18 cellular contexts compared by ENCODE assay signal in genomic region chr3:54965746-54966145, GRCh38. TPM values are rescaled to one million over a fixed set of nuclear protein-coding genes. Genes with fewer than 3 reads are reported as not detected.
DNase-seq lines count a peak whose midpoint lies in the region; TF ChIP-seq lines count a peak whose summit lies in the region.
"Had no signal": no experiment of that assay in that cellular context is flagged by ENCODE, and none has a peak within 500 bp of the region (broad histone marks: within the 10 kb centered on the region; RNA-seq: fewer than 3 reads in every experiment).

No MANE protein-coding gene starts in this region.

- no peak overlapping the region for H2AK5ac ChIP-seq in neuronal stem cell (ENCODE audit: low read depth, low read length)

- H3K18ac ChIP-seq in neuronal stem cell (ENCODE audit: low read length), result no peak overlapping the region

- H2BK15ac ChIP-seq in neuronal stem cell (ENCODE audit: low read length), result peak overlapping the region; percentile 20

- H3K4me1 ChIP-seq in SJCRH30, result peaks cover 14% of the 10 kb centered on the region
- peaks cover 28% of the 10 kb centered on the region for H3K4me1 ChIP-seq in fibroblast of lung (ENCODE audit: control insufficient read depth, extremely low read depth, insufficient read depth, low read length)
- peaks cover 7 to 29% of the 10 kb centered on the region in 2 donors for H3K4me1 ChIP-seq in neuronal stem cell (ENCODE audit: control insufficient read depth in 2 of 2, insufficient read depth in 1 of 2, low read depth in 1 of 2, low read length in 2 of 2)
- peaks cover 34% of the 10 kb centered on the region for H3K4me1 ChIP-seq in endodermal cell (ENCODE audit: control insufficient read depth, insufficient read depth, low read length)
- H3K4me1 ChIP-seq in BE2C, result no peaks in the 10 kb centered on the region

- H4K8ac ChIP-seq in neuronal stem cell (ENCODE audit: low read depth, low read length), result no peak overlapping the region

- no peak overlapping the region for H2BK5ac ChIP-seq in neuronal stem cell (ENCODE audit: low read length)

- H3K27ac ChIP-seq in SJCRH30, result no peak overlapping the region
- H3K27ac ChIP-seq in fibroblast of lung (ENCODE audit: insufficient read depth, low read length), result peak overlapping the region; percentile 53
- H3K27ac ChIP-seq in neuronal stem cell (replicated peaks; ENCODE audit: low read length), result no peak overlapping the region
- H3K27ac ChIP-seq in endodermal cell (ENCODE audit: low read depth, low read length), result no peak overlapping the region
- H3K27ac ChIP-seq: BLaER1, PC-9 had no signal

- H3K79me2 ChIP-seq in fibroblast of lung (ENCODE audit: control insufficient read depth, insufficient read depth, low read length), result no peaks in the 10 kb centered on the region

- H3K4ac ChIP-seq in neuronal stem cell (ENCODE audit: low read length), result no peak overlapping the region

- whole genome bisulfite sequencing in neuronal stem cell (ENCODE audit: extremely low coverage in 2 of 2, insufficient read length in 2 of 2, insufficient replicate concordance in 1 of 2), 2 donors, result no CpG with 5 or more reads among the region's 6 CpGs
- WGBS in endodermal cell (ENCODE audit: insufficient coverage in 1 of 2, insufficient read length in 1 of 2), 2 experiments, result 76 to 86% methylated on average over 3 to 6 of the region's 6 CpGs

- peaks cover 63% of the 10 kb centered on the region for H3K4me1 Mint-ChIP-seq in endodermal cell
- H3K4me1 Mint-ChIP-seq: stimulated activated naive CD8-positive, alpha-beta T cell treated with anti-CD3 and anti-CD28 coated beads, Interleukin-15, amount 100 ng/mL, for 72 hours had no signal

- DNase-seq in Daoy (ENCODE audit: low read depth), result peak; percentile 84
- peak; percentile 43 to 54 for DNase-seq in SJCRH30
- peak; percentile 71 to 98 for DNase-seq in fibroblast of lung (ENCODE audit: low read depth in 2 of 2)
- no peak for DNase-seq in neuronal stem cell (ENCODE audit: low spot score)
- no peak for DNase-seq in NCI-H82 treated with DMSO at 0.1 percent for 48 hours (lab: John Stamatoyannopoulos, UW; ENCODE audit: unreplicated experiment)
- no peak for DNase-seq in DMS153 (lab: John Stamatoyannopoulos, UW)
- DNase-seq in endodermal cell, result no peak
- no peak for DNase-seq in BE2C
- DNase-seq: activated CD4-positive, CD25-positive, alpha-beta regulatory T cell treated with anti-CD3 and anti-CD28 coated beads, Interleukin-2, amount 50 U/mL, for 72 hours; activated CD8-positive, alpha-beta memory T cell treated with anti-CD3 and anti-CD28 coated beads, Interleukin-2, amount 50 U/mL, for 48 hours; DMS53; NCI-H1694 treated with DMSO at 0.1 percent for 48 hours; NCI-H510A treated with DMSO at 0.1 percent for 48 hours; PC-9; stimulated activated naive CD8-positive, alpha-beta T cell treated with anti-CD3 and anti-CD28 coated beads, Interleukin-15, amount 100 ng/mL, for 72 hours had no signal

- H3K4me3 Mint-ChIP-seq in endodermal cell, result no peak overlapping the region
- H3K4me3 Mint-ChIP-seq: activated naive CD8-positive, alpha-beta T cell; stimulated activated naive CD8-positive, alpha-beta T cell treated with anti-CD3 and anti-CD28 coated beads, Interleukin-15, amount 100 ng/mL, for 72 hours had no signal

- no peak for TF ChIP-seq CTCF in fibroblast of lung (conservative IDR thresholded peaks at IDR 0.05 in 1 of 2, IDR thresholded peaks at IDR 0.05 in 1 of 2; ENCODE audit: low read depth in 1 of 2, low read length in 2 of 2)
- TF ChIP-seq CTCF in endodermal cell (conservative IDR thresholded peaks at IDR 0.05), result no peak
- TF ChIP-seq CTCF in BE2C (IDR thresholded peaks at IDR 0.05; ENCODE audit: low read depth, low read length), result no peak

- H3K4me2 ChIP-seq in fibroblast of lung (ENCODE audit: extremely low read depth, insufficient read depth, low read length) (peak overlapping the region; percentile 54), neuronal stem cell (ENCODE audit: insufficient read depth, low read length, poor library complexity, severe bottlenecking) (no peak overlapping the region)
- H3K4me2 ChIP-seq: BLaER1, PC-9 had no signal

- H4K20me1 ChIP-seq in fibroblast of lung (ENCODE audit: control insufficient read depth, extremely low read depth, insufficient read depth, low read length), result no peaks in the 10 kb centered on the region
- H4K20me1 ChIP-seq: BLaER1 had no signal

- no peak overlapping the region for H3K23ac ChIP-seq in neuronal stem cell (ENCODE audit: low read depth, low read length, poor library complexity)

- no peaks in the 10 kb centered on the region for H3K9me3 ChIP-seq in SJCRH30 (replicated peaks)
- H3K9me3 ChIP-seq in fibroblast of lung (ENCODE audit: control insufficient read depth, insufficient read depth, low read depth, low read length), result no peaks in the 10 kb centered on the region
- peaks cover 0 to 2% of the 10 kb centered on the region in 2 donors for H3K9me3 ChIP-seq in neuronal stem cell (replicated peaks in 1 of 2; ENCODE audit: control insufficient read depth in 2 of 2, insufficient read depth in 1 of 2, low read depth in 1 of 2, low read length in 2 of 2)
- no peaks in the 10 kb centered on the region for H3K9me3 ChIP-seq in endodermal cell (ENCODE audit: control insufficient read depth, low read length)
- no peaks in the 10 kb centered on the region for H3K9me3 ChIP-seq in BE2C
- H3K9me3 ChIP-seq: BLaER1 had no signal

- no peak overlapping the region for H3K4me3 ChIP-seq in SJCRH30
- H3K4me3 ChIP-seq in fibroblast of lung (replicated peaks in 1 of 4; ENCODE audit: control extremely low read depth in 1 of 4, insufficient read depth in 1 of 4, low read depth in 3 of 4, low read length in 4 of 4), result no peak overlapping the region
- H3K4me3 ChIP-seq in neuronal stem cell (ENCODE audit: low read length in 2 of 2), result no peak overlapping the region
- H3K4me3 ChIP-seq in endodermal cell (ENCODE audit: low read length), result no peak overlapping the region
- H3K4me3 ChIP-seq in BE2C (ENCODE audit: low read depth, low read length), result no peak overlapping the region
- H3K4me3 ChIP-seq: BLaER1, PC-9 had no signal

- no peak overlapping the region for H2BK120ac ChIP-seq in neuronal stem cell (ENCODE audit: low read depth, low read length)

- H3K9ac ChIP-seq in fibroblast of lung (ENCODE audit: insufficient read depth, low read length) (no peak overlapping the region), neuronal stem cell (ENCODE audit: low read depth, low read length, poor library complexity) (no peak overlapping the region), endodermal cell (ENCODE audit: extremely low read depth, low read length, poor library complexity, severe bottlenecking) (no peak overlapping the region)
- H3K9ac ChIP-seq: BLaER1 had no signal

- peaks cover 2% of the 10 kb centered on the region for H3K27me3 Mint-ChIP-seq in endodermal cell (ENCODE audit: insufficient read depth)
- H3K27me3 Mint-ChIP-seq: stimulated activated naive CD8-positive, alpha-beta T cell treated with anti-CD3 and anti-CD28 coated beads, Interleukin-15, amount 100 ng/mL, for 72 hours had no signal

- H3K27ac Mint-ChIP-seq in endodermal cell, result no peak overlapping the region
- H3K27ac Mint-ChIP-seq: activated naive CD8-positive, alpha-beta T cell had no signal

- H4K91ac ChIP-seq in neuronal stem cell (ENCODE audit: low read depth, low read length, poor library complexity), result no peak overlapping the region

- no peak overlapping the region for H2AFZ ChIP-seq in fibroblast of lung (ENCODE audit: low read length)
- no peak overlapping the region for H2AFZ ChIP-seq in neuronal stem cell (ENCODE audit: low read length)
- H2AFZ ChIP-seq: PC-9 had no signal

- no peak overlapping the region for H2BK12ac ChIP-seq in neuronal stem cell (ENCODE audit: low read length)

- no peaks in the 10 kb centered on the region for H3K36me3 Mint-ChIP-seq in endodermal cell (ENCODE audit: low read depth)
- H3K36me3 Mint-ChIP-seq: activated naive CD8-positive, alpha-beta T cell had no signal

- no peak overlapping the region for H3K14ac ChIP-seq in neuronal stem cell (ENCODE audit: low read length)

- no peaks in the 10 kb centered on the region for H3K9me3 Mint-ChIP-seq in endodermal cell

- no peaks in the 10 kb centered on the region for H3K36me3 ChIP-seq in SJCRH30
- no peaks in the 10 kb centered on the region for H3K36me3 ChIP-seq in fibroblast of lung (ENCODE audit: control insufficient read depth, insufficient read depth, low read length)
- no peaks in the 10 kb centered on the region for H3K36me3 ChIP-seq in neuronal stem cell (replicated peaks in 1 of 2; ENCODE audit: control insufficient read depth in 2 of 2, insufficient read depth in 2 of 2, low read length in 2 of 2)
- H3K36me3 ChIP-seq in endodermal cell (ENCODE audit: control insufficient read depth, insufficient read depth, low read length), result no peaks in the 10 kb centered on the region
- H3K36me3 ChIP-seq in BE2C, result no peaks in the 10 kb centered on the region
- H3K36me3 ChIP-seq: BLaER1 had no signal

- no peaks in the 10 kb centered on the region for H3K79me1 ChIP-seq in neuronal stem cell (ENCODE audit: low read depth, low read length)

- no peaks in the 10 kb centered on the region for H3K27me3 ChIP-seq in SJCRH30
- H3K27me3 ChIP-seq in fibroblast of lung (ENCODE audit: control insufficient read depth, insufficient read depth, low read length), result no peaks in the 10 kb centered on the region
- H3K27me3 ChIP-seq in neuronal stem cell (ENCODE audit: control insufficient read depth in 3 of 3, insufficient read depth in 3 of 3, low read depth in 1 of 3, low read length in 3 of 3), result no peaks in the 10 kb centered on the region
- no peaks in the 10 kb centered on the region for H3K27me3 ChIP-seq in endodermal cell (ENCODE audit: control insufficient read depth, insufficient read depth, low read length, poor library complexity, severe bottlenecking)
- H3K27me3 ChIP-seq in BE2C, result no peaks in the 10 kb centered on the region
- H3K27me3 ChIP-seq: BLaER1 had no signal

RNA-seq across cellular contexts. Expression of gene LRTM1, which starts 37.9 kb away (rescaled TPM):
- total RNA-seq in Daoy (2014; rRNA removed; shearing (Covaris generic)), result not detected in 2 replicates
- total RNA-seq in SJCRH30 (2014; rRNA removed; shearing (Covaris generic)), result 0.38 and 0.56 TPM in 2 replicates
- total RNA-seq in fibroblast of lung (not detected in 2 replicates), endodermal cell (not detected)
- polyA plus RNA-seq in fibroblast of lung, result 0.43 TPM in 1 of 2 replicates, not detected in the other
- 0.15 TPM in 1 of 2 replicates, not detected in the other for polyA plus RNA-seq in fibroblast of lung (2012)
- polyA minus RNA-seq in fibroblast of lung (ENCODE audit: low replicate concordance), result not detected in 2 replicates
- not detected for polyA plus RNA-seq in neuronal stem cell (2013, experiment 1 of 2)
- polyA plus RNA-seq in neuronal stem cell (2013, experiment 2 of 2), result not detected
- polyA plus RNA-seq in endodermal cell (2013, experiment 1 of 2), result 0.28 TPM
- polyA plus RNA-seq in endodermal cell (2013, experiment 2 of 2), result not detected
- polyA plus RNA-seq in BE2C (2012; ENCODE audit: insufficient read depth, insufficient read length, low read depth), result not detected
- total RNA-seq: omental fat pad, PC-9 had no signal

Comparison
In these comparisons a context has a peak if more than half of its experiments do, and no peak if none do; other contexts are left out.
1. DNase-seq: peak in Daoy (single experiment), SJCRH30 (2 of 2) and fibroblast of lung (2 of 2); none in neuronal stem cell (single experiment), NCI-H82 treated with DMSO at 0.1 percent for 48 hours (single experiment), DMS153 (single experiment), endodermal cell (single experiment) and BE2C (single experiment).